In genomic region chr1:26694185-26694572, GRCh38 we compare ENCODE assay signal across 1 cellular context.
TF ChIP-seq lines count a peak whose summit lies in the region.

No MANE protein-coding gene starts in this region.

TF ChIP-seq in H1, 55 proteins besides CTCF, POLR2A, EP300 and RAD21:
- TF ChIP-seq NANOG (IDR thresholded peaks at IDR 0.05; ENCODE audit: insufficient read depth, low read depth, low read length, poor library complexity, severe bottlenecking) = no peak
- TF ChIP-seq ASH2L (IDR thresholded peaks at IDR 0.05; ENCODE audit: low read length) = no peak
- TF ChIP-seq POU5F1 (IDR thresholded peaks at IDR 0.05; ENCODE audit: low read depth, low read length) = no peak
- no peak for TF ChIP-seq TEAD4 (IDR thresholded peaks at IDR 0.05; ENCODE audit: low read depth, low read length)
- TF ChIP-seq SP4 (IDR thresholded peaks at IDR 0.05; ENCODE audit: low read length) = no peak
- no peak for TF ChIP-seq ATF3 (IDR thresholded peaks at IDR 0.05; ENCODE audit: insufficient read depth, low read depth, low read length)
- TF ChIP-seq SIN3A (conservative IDR thresholded peaks at IDR 0.05 in 1 of 2, IDR thresholded peaks at IDR 0.05 in 1 of 2; ENCODE audit: low read depth in 1 of 2, low read length in 2 of 2) = no peak
- TF ChIP-seq NRF1 (IDR thresholded peaks at IDR 0.05; ENCODE audit: low read depth, low read length) = no peak
